In genomic region chrX:11908371-11908770, GRCh38 we compare ENCODE assay signal across 8 cellular contexts.
DNase-seq lines count a peak whose midpoint lies in the region; ATAC-seq and TF ChIP-seq lines count a peak whose summit lies in the region.

No MANE protein-coding gene starts in this region.

- H3K9ac ChIP-seq in OCI-LY1 (ENCODE audit: low read length) (no peak overlapping the region), endodermal cell (ENCODE audit: extremely low read depth, low read length, poor library complexity, severe bottlenecking) (no peak overlapping the region)

- no peak overlapping the region for H2AFZ ChIP-seq in OCI-LY1 (ENCODE audit: low read length)

- in situ Hi-C loops in GM13976 (cut with MboI; ENCODE audit: low sequenced_read_pairs, unreplicated experiment), result loop anchor here (10.0 to 25.0 kb wide), 2 partner anchors 134 to 371 kb away; no protein-coding TSS in a partner anchor

- H3K27ac ChIP-seq in OCI-LY1 (ENCODE audit: low read depth, low read length, poor library complexity, severe bottlenecking) (no peak overlapping the region), endodermal cell (ENCODE audit: low read depth, low read length) (no peak overlapping the region), upper lobe of right lung (no peak overlapping the region)

- H3F3A ChIP-seq in OCI-LY1 (ENCODE audit: insufficient read depth, low read length), result no peaks in the 10 kb centered on the region

- no peaks in the 10 kb centered on the region for H4K20me1 ChIP-seq in OCI-LY1 (ENCODE audit: insufficient read depth, low read length)

- H3K9me3 ChIP-seq in OCI-LY1 (ENCODE audit: low read length) (no peaks in the 10 kb centered on the region), endodermal cell (ENCODE audit: control insufficient read depth, low read length) (no peaks in the 10 kb centered on the region), upper lobe of right lung (no peaks in the 10 kb centered on the region)

- no peaks in the 10 kb centered on the region for H3K4me1 Mint-ChIP-seq in endodermal cell

- H3K9me3 Mint-ChIP-seq in endodermal cell, result peaks cover 34% of the 10 kb centered on the region

- H3K4me2 ChIP-seq in OCI-LY1 (ENCODE audit: low read length), result no peak overlapping the region

- H3K36me3 ChIP-seq in OCI-LY1 (ENCODE audit: insufficient read depth, low read length) (no peaks in the 10 kb centered on the region), endodermal cell (ENCODE audit: control insufficient read depth, insufficient read depth, low read length) (no peaks in the 10 kb centered on the region), upper lobe of right lung (no peaks in the 10 kb centered on the region)

- H3K27me3 Mint-ChIP-seq in endodermal cell (ENCODE audit: insufficient read depth), result no peaks in the 10 kb centered on the region

- H3K27me3 ChIP-seq in OCI-LY1 (ENCODE audit: insufficient read depth, low read length) (no peaks in the 10 kb centered on the region), endodermal cell (ENCODE audit: control insufficient read depth, insufficient read depth, low read length, poor library complexity, severe bottlenecking) (no peaks in the 10 kb centered on the region), upper lobe of right lung (no peaks in the 10 kb centered on the region)

- no peaks in the 10 kb centered on the region for H3K9me2 ChIP-seq in OCI-LY1 (ENCODE audit: low read depth, low read length)

- H3K79me2 ChIP-seq in OCI-LY1 (ENCODE audit: insufficient read depth, low read length), result no peaks in the 10 kb centered on the region

- H3K4me3 Mint-ChIP-seq in endodermal cell, result no peak overlapping the region

- H3K27ac Mint-ChIP-seq in endodermal cell, result no peak overlapping the region

- WGBS in endodermal cell (ENCODE audit: insufficient coverage in 1 of 2, insufficient read length in 1 of 2), 2 experiments, result 44% methylated on average over 1 of the region's 2 CpGs; no CpG with 5 or more reads in 1 of the 2 experiments

- H3K4me3 ChIP-seq in AG09309 (ENCODE audit: control insufficient read depth, low read depth, low read length), result no peak overlapping the region
- no peak overlapping the region for H3K4me3 ChIP-seq in OCI-LY1 (ENCODE audit: low read depth, low read length, poor library complexity, severe bottlenecking)
- H3K4me3 ChIP-seq in endodermal cell (ENCODE audit: low read length), result no peak overlapping the region
- H3K4me3 ChIP-seq in upper lobe of right lung, result no peak overlapping the region

- peak; percentile 59 for ATAC-seq in HG02973 (IDR thresholded peaks at IDR 0.05; ENCODE audit: unreplicated experiment)
- peak; percentile 50 for ATAC-seq in upper lobe of right lung
- ATAC-seq in sciatic nerve, result no peak
- no peak for ATAC-seq in HG02970 (IDR thresholded peaks at IDR 0.05; ENCODE audit: low FRiP score, unreplicated experiment)

- no peaks in the 10 kb centered on the region for H3K36me3 Mint-ChIP-seq in endodermal cell (ENCODE audit: low read depth)

- no peak for DNase-seq in AG09309 (ENCODE audit: low read depth)
- peak; percentile 11 for DNase-seq in GM13976 (ENCODE audit: low spot score)
- peak; percentile 50 for DNase-seq in endodermal cell
- no peak for DNase-seq in upper lobe of right lung
- DNase-seq in sciatic nerve (ENCODE audit: low spot score), result no peak

- peak; percentile 31 for TF ChIP-seq CTCF in AG09309 (IDR thresholded peaks at IDR 0.05; ENCODE audit: control insufficient read depth, insufficient read depth, low read depth, low read length, missing control alignments)
- no peak for TF ChIP-seq CTCF in GM13976 (IDR thresholded peaks at IDR 0.05; ENCODE audit: borderline replicate concordance, control extremely low read depth, extremely low read depth, insufficient read depth, missing control alignments)
- peak; percentile 44; the same call in 1 of the 2 replicates for TF ChIP-seq CTCF in OCI-LY1 (IDR thresholded peaks at IDR 0.05; ENCODE audit: low read length)
- peak; percentile 71 for TF ChIP-seq CTCF in endodermal cell (conservative IDR thresholded peaks at IDR 0.05)
- TF ChIP-seq CTCF in upper lobe of right lung (IDR thresholded peaks at IDR 0.05), result peak; percentile 15

- intact Hi-C loops in upper lobe of right lung (cut with DNase I) (no loop called here), sciatic nerve (cut with DNase I) (no loop called here)

- H3K4me1 ChIP-seq in OCI-LY1 (ENCODE audit: insufficient read depth, low read length, severe bottlenecking) (no peaks in the 10 kb centered on the region), endodermal cell (ENCODE audit: control insufficient read depth, insufficient read depth, low read length) (no peaks in the 10 kb centered on the region), upper lobe of right lung (no peaks in the 10 kb centered on the region)

Comparison
In these comparisons a context has a peak if more than half of its experiments do, and no peak if none do; other contexts are left out.
1. DNase-seq: peak in GM13976 (single experiment) and endodermal cell (single experiment); none in AG09309 (single experiment), upper lobe of right lung (single experiment) and sciatic nerve (single experiment).
2. ATAC-seq: peak in HG02973 (single experiment) and upper lobe of right lung (single experiment); none in sciatic nerve (single experiment) and HG02970 (single experiment).